Comparison of ENCODE assay signal across 8 cellular contexts in the genomic region with DNA sequence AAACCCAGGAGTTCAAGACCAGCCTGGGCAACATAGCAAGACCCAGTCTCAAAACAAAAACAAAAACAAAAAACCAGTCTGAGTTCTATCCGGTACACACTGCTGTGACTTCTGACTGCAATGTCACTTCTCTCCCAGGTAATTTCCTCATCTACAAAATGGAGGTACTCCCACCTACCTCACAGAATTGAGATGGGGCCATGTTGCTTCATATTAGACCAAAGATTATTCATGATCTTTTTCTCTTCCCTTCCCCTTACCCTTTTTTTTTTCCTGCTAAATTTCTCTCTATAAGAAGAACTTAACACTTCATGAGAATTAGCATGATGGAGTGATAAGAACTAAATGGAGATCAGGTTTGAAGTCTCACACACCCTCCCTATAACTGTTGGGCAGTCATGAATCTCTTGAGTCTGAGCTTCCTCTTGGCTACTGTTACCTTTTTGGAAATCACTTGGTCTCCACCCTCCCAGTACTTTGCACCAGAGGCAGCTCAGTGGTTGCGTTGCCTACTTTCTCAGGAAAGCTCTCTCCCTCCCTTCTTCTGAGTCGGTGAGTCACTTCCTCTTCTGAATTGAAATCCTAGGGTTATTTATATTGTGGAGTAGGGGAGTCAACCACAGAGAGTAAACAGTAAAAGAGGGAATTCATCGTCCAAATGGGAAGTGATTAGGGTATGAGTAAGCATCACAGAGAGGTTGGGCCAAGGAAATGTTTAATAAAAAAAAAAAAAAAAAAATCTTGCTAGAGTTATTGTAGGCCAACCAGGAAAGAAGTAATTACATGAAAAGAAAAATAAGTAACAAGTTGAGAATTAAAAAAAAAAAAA. TPM values are rescaled to one million over a fixed set of nuclear protein-coding genes. Genes with fewer than 3 reads are reported as not detected.
A peak's percentile ranks its signal among the peaks of the same experiment; 100 is the strongest.
DNase-seq lines count a peak whose midpoint lies in the region; ATAC-seq and TF ChIP-seq lines count a peak whose summit lies in the region.

No MANE protein-coding gene starts in this region.

- no peaks in the 10 kb centered on the region for H3K9me3 Mint-ChIP-seq in H9
- no peaks in the 10 kb centered on the region for H3K9me3 Mint-ChIP-seq in natural killer cell

- H3K14ac ChIP-seq in H9 (ENCODE audit: insufficient read depth, low read length) = no peak overlapping the region

- peak overlapping the region; percentile 34 for H3K27ac ChIP-seq in H9 (ENCODE audit: insufficient read length, low read depth, low read length)

- POLR2A ChIA-PET in AG04449 (lab: Yijun Ruan, JAX) = interaction anchor here (0.9 to 1.0 kb wide), 3 partner anchors 16 to 213 kb away, joined by 3 to 5 read pairs (median 4); partner anchors contain the start of gene PEX7

- H3K27ac Mint-ChIP-seq in H9 (peak overlapping the region; percentile 1 to 78 (median 41); a peak in 5 of 7 replicates), natural killer cell (peak overlapping the region; percentile 19 to 21)

- no peak overlapping the region for H3K23ac ChIP-seq in H9 (ENCODE audit: insufficient read length, low read depth, low read length)

- no peaks in the 10 kb centered on the region for H3K23me2 ChIP-seq in H9 (ENCODE audit: insufficient read length, low read depth, low read length, poor library complexity, severe bottlenecking)

- no peak overlapping the region for H3K4me3 ChIP-seq in AG04449 (ENCODE audit: low read depth, low read length)

- H3K18ac ChIP-seq in H9 (ENCODE audit: insufficient read length, low read depth, low read length) = no peak overlapping the region

- H3K9ac ChIP-seq in H9 (ENCODE audit: extremely low read depth, insufficient read length, low read length) = no peak overlapping the region

- H4K91ac ChIP-seq in H9 (ENCODE audit: insufficient read length, low read depth, low read length) = no peak overlapping the region

- H3K4me3 Mint-ChIP-seq in H9 = no peak overlapping the region
- H3K4me3 Mint-ChIP-seq in natural killer cell = no peak overlapping the region

- CTCF ChIA-PET in AG04449 (lab: Yijun Ruan, JAX) = interaction anchor here (1.1 to 6.8 kb wide), 2 partner anchors 35 to 182 kb away, joined by 3 to 40 read pairs; partner anchors contain the start of gene MAP3K5

- no peak overlapping the region for H2BK12ac ChIP-seq in H9 (ENCODE audit: insufficient read length, low read depth, low read length)

- no peak overlapping the region for H2BK120ac ChIP-seq in H9 (ENCODE audit: low read depth, low read length, poor library complexity, severe bottlenecking)

- H3K79me2 ChIP-seq in H9 (ENCODE audit: insufficient read depth, low read length) = no peaks in the 10 kb centered on the region

- no peak overlapping the region for H3K4ac ChIP-seq in H9 (ENCODE audit: low read depth, low read length)

- peaks cover 4% of the 10 kb centered on the region for H3K4me1 ChIP-seq in H9 (ENCODE audit: insufficient read depth, low read length)

- H3K9me3 ChIP-seq in H9 (ENCODE audit: control insufficient read depth, low read depth, low read length) = no peaks in the 10 kb centered on the region

- intact Hi-C loops in natural killer cell (cut with micrococcal nuclease) = no loop called here

- H4K20me1 ChIP-seq in H9 (ENCODE audit: control insufficient read depth, insufficient read depth, insufficient read length) = no peaks in the 10 kb centered on the region

- no peaks in the 10 kb centered on the region for H3K79me1 ChIP-seq in H9 (ENCODE audit: insufficient read depth, low read depth, low read length, poor library complexity, severe bottlenecking)

- no peak overlapping the region for H2AK5ac ChIP-seq in H9 (ENCODE audit: insufficient read length, low read length)

- TF ChIP-seq POLR2A in GM18505 (IDR thresholded peaks at IDR 0.05; ENCODE audit: borderline replicate concordance, extremely low read depth, insufficient read depth, insufficient read length) = no peak

- no peak for TF ChIP-seq CTCF in AG04449 (IDR thresholded peaks at IDR 0.05; ENCODE audit: insufficient read depth, low read length, missing control alignments)
- TF ChIP-seq CTCF in H9 (conservative IDR thresholded peaks at IDR 0.05) = no peak
- no peak for TF ChIP-seq CTCF in natural killer cell (IDR thresholded peaks at IDR 0.05)

- peaks cover 0 to 3% (median 0%) of the 10 kb centered on the region in 3 experiments; a peak in 2 of 7 replicates for H3K36me3 Mint-ChIP-seq in H9 (ENCODE audit: insufficient read depth in 1 of 3, low read depth in 3 of 3)
- H3K36me3 Mint-ChIP-seq in natural killer cell = peaks cover 13% of the 10 kb centered on the region

- no peak overlapping the region for H3T11ph ChIP-seq in H9 (ENCODE audit: low read length)

- H3K27me3 ChIP-seq in H9 (ENCODE audit: insufficient read depth, low read length) = no peaks in the 10 kb centered on the region

- peak; percentile 93 for ATAC-seq in esophagus mucosa
- peak in 1 of 3 donors; percentile 22 for ATAC-seq in natural killer cell
- no peak for ATAC-seq in GM18505 (IDR thresholded peaks at IDR 0.05; ENCODE audit: unreplicated experiment)
- ATAC-seq in GM18517 (IDR thresholded peaks at IDR 0.05; ENCODE audit: unreplicated experiment) = no peak

- H4K8ac ChIP-seq in H9 (replicated peaks; ENCODE audit: insufficient read length, low read depth, low read length) = no peak overlapping the region

- H3K4me2 ChIP-seq in H9 (ENCODE audit: insufficient read depth, insufficient read length, low read length) = no peak overlapping the region

- H2AFZ ChIP-seq in H9 (ENCODE audit: low read length) = no peak overlapping the region

- no CpG with 5 or more reads among the region's 4 CpGs for WGBS in H9 (ENCODE audit: extremely low coverage, insufficient read length, low lambda C conversion rate)

- H4K5ac ChIP-seq in H9 (ENCODE audit: insufficient read length, low read depth, low read length) = no peak overlapping the region

- no peak overlapping the region for H2BK5ac ChIP-seq in H9 (ENCODE audit: insufficient read length, low read length)

- DNase-seq in AG04449 (ENCODE audit: low read depth, low spot score) = peak; percentile 97
- peak; percentile 64 for DNase-seq in H9
- peak; percentile 86 for DNase-seq in SIG-M5 (lab: John Stamatoyannopoulos, UW)
- DNase-seq in natural killer cell = no peak
- DNase-seq in NCI-H524 (lab: John Stamatoyannopoulos, UW) = no peak

- H3K4me1 Mint-ChIP-seq in H9 (peaks cover 48 to 64% of the 10 kb centered on the region in 2 experiments), natural killer cell (peaks cover 4 to 16% of the 10 kb centered on the region in 2 donors)

- H2BK15ac ChIP-seq in H9 (ENCODE audit: low read depth, low read length) = no peak overlapping the region

- H3K56ac ChIP-seq in H9 (ENCODE audit: insufficient read length, low read depth, low read length) = no peak overlapping the region

- H2BK20ac ChIP-seq in H9 (ENCODE audit: low read depth, low read length, poor library complexity, severe bottlenecking) = no peak overlapping the region

- H3K27me3 Mint-ChIP-seq in H9 (ENCODE audit: low read depth) (no peaks in the 10 kb centered on the region), natural killer cell (ENCODE audit: low read depth in 2 of 2) (no peaks in the 10 kb centered on the region)

RNA-seq across cellular contexts. Expression of gene MAP7, which starts 59.9 kb away (rescaled TPM):
- total RNA-seq in H9 (2021) = 50.2 and 51.1 TPM in 2 replicates
- 29.9 TPM for total RNA-seq in esophagus mucosa
- total RNA-seq in natural killer cell = under 1 TPM; 0.14 to 0.68 (median 0.14) TPM

Comparison
In these comparisons a context has a peak if more than half of its experiments do, and no peak if none do; other contexts are left out.
1. DNase-seq: peak in AG04449 (single experiment), H9 (single experiment) and SIG-M5 (single experiment); none in natural killer cell (single experiment) and NCI-H524 (0 of 2).
2. RNA of gene MAP7, which starts 59.9 kb away (total RNA-seq): 50.2 to 51.1 TPM in H9 and 29.9 TPM in esophagus mucosa (single experiment); 0.14 to 0.68 TPM in natural killer cell; every median in the first group is over 10 times any median in the second.